In the genomic region with DNA sequence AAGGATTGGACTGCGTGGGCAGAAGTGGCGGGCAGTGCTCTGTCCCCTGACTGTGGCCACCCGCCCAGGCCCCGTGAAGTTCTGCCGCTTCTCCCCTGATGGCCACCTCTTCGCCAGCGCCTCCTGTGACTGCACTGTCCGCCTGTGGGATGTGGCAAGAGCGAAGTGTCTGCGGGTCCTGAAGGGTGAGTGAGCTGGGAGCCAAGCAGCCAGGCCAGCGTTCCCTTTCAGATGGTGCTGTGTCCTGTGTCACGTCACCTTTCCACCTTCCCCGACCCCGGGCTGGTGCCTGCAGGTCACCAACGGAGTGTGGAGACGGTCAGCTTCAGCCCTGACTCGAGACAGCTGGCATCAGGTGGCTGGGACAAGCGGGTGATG, we compare ENCODE assay signal across 4 cellular contexts.
TF ChIP-seq lines count a peak whose summit lies in the region.

No MANE protein-coding gene starts in this region.

TF ChIP-seq in SK-N-SH treated with all-trans-retinoic acid at 6 μM for 48 hours, 23 proteins besides CTCF, POLR2A, EP300 and RAD21:
- TF ChIP-seq RARB (CRISPR knock-in tag; IDR thresholded peaks at IDR 0.05) (no peak), ZFP30 (CRISPR knock-in tag; IDR thresholded peaks at IDR 0.05) (no peak), ZFP3 (CRISPR knock-in tag; IDR thresholded peaks at IDR 0.05) (no peak), ARNTL (CRISPR knock-in tag; IDR thresholded peaks at IDR 0.05; ENCODE audit: borderline replicate concordance, low read depth) (no peak), ESRRG (CRISPR knock-in tag; IDR thresholded peaks at IDR 0.05) (no peak), SNAI2 (CRISPR knock-in tag; IDR thresholded peaks at IDR 0.05) (no peak), ZNF70 (CRISPR knock-in tag; IDR thresholded peaks at IDR 0.05) (no peak), ISL1 (CRISPR knock-in tag; IDR thresholded peaks at IDR 0.05) (no peak)
- TF ChIP-seq, protein P1, sequence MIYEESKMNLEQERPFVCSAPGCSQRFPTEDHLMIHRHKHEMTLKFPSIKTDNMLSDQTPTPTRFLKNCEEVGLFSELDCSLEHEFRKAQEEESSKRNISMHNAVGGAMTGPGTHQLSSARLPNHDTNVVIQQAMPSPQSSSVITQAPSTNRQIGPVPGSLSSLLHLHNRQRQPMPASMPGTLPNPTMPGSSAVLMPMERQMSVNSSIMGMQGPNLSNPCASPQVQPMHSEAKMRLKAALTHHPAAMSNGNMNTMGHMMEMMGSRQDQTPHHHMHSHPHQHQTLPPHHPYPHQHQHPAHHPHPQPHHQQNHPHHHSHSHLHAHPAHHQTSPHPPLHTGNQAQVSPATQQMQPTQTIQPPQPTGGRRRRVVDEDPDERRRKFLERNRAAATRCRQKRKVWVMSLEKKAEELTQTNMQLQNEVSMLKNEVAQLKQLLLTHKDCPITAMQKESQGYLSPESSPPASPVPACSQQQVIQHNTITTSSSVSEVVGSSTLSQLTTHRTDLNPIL (CRISPR knock-in tag; IDR thresholded peaks at IDR 0.05; ENCODE audit: low read depth): no peak

TF ChIP-seq in SK-N-SH, 30 proteins besides CTCF, POLR2A, EP300 and RAD21:
- TF ChIP-seq GATA2 (CRISPR knock-in tag; IDR thresholded peaks at IDR 0.05) (no peak), TCF12 (IDR thresholded peaks at IDR 0.05) (no peak), MXI1 (IDR thresholded peaks at IDR 0.05; ENCODE audit: low read depth, low read length) (no peak), JUND (IDR thresholded peaks at IDR 0.05) (no peak), SMC3 (IDR thresholded peaks at IDR 0.05; ENCODE audit: low read depth, low read length) (no peak), RFX5 (IDR thresholded peaks at IDR 0.05; ENCODE audit: low read length) (no peak), FOSL2 (IDR thresholded peaks at IDR 0.05; ENCODE audit: borderline replicate concordance, low read depth) (no peak)
- TF ChIP-seq, protein P2, sequence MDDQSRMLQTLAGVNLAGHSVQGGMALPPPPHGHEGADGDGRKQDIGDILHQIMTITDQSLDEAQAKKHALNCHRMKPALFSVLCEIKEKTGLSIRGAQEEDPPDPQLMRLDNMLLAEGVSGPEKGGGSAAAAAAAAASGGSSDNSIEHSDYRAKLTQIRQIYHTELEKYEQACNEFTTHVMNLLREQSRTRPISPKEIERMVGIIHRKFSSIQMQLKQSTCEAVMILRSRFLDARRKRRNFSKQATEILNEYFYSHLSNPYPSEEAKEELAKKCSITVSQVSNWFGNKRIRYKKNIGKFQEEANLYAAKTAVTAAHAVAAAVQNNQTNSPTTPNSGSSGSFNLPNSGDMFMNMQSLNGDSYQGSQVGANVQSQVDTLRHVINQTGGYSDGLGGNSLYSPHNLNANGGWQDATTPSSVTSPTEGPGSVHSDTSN (IDR thresholded peaks at IDR 0.05): no peak
- TF ChIP-seq, protein P3, sequence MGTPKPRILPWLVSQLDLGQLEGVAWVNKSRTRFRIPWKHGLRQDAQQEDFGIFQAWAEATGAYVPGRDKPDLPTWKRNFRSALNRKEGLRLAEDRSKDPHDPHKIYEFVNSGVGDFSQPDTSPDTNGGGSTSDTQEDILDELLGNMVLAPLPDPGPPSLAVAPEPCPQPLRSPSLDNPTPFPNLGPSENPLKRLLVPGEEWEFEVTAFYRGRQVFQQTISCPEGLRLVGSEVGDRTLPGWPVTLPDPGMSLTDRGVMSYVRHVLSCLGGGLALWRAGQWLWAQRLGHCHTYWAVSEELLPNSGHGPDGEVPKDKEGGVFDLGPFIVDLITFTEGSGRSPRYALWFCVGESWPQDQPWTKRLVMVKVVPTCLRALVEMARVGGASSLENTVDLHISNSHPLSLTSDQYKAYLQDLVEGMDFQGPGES (IDR thresholded peaks at IDR 0.05; ENCODE audit: low read depth, low read length): no peak
- TF ChIP-seq, protein P4, sequence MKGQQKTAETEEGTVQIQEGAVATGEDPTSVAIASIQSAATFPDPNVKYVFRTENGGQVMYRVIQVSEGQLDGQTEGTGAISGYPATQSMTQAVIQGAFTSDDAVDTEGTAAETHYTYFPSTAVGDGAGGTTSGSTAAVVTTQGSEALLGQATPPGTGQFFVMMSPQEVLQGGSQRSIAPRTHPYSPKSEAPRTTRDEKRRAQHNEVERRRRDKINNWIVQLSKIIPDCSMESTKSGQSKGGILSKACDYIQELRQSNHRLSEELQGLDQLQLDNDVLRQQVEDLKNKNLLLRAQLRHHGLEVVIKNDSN (IDR thresholded peaks at IDR 0.05; ENCODE audit: borderline replicate concordance, low read depth): no peak

TF ChIP-seq in GM23338, 12 proteins besides CTCF, POLR2A, EP300 and RAD21:
- TF ChIP-seq, protein P5, sequence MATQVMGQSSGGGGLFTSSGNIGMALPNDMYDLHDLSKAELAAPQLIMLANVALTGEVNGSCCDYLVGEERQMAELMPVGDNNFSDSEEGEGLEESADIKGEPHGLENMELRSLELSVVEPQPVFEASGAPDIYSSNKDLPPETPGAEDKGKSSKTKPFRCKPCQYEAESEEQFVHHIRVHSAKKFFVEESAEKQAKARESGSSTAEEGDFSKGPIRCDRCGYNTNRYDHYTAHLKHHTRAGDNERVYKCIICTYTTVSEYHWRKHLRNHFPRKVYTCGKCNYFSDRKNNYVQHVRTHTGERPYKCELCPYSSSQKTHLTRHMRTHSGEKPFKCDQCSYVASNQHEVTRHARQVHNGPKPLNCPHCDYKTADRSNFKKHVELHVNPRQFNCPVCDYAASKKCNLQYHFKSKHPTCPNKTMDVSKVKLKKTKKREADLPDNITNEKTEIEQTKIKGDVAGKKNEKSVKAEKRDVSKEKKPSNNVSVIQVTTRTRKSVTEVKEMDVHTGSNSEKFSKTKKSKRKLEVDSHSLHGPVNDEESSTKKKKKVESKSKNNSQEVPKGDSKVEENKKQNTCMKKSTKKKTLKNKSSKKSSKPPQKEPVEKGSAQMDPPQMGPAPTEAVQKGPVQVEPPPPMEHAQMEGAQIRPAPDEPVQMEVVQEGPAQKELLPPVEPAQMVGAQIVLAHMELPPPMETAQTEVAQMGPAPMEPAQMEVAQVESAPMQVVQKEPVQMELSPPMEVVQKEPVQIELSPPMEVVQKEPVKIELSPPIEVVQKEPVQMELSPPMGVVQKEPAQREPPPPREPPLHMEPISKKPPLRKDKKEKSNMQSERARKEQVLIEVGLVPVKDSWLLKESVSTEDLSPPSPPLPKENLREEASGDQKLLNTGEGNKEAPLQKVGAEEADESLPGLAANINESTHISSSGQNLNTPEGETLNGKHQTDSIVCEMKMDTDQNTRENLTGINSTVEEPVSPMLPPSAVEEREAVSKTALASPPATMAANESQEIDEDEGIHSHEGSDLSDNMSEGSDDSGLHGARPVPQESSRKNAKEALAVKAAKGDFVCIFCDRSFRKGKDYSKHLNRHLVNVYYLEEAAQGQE (IDR thresholded peaks at IDR 0.05; ENCODE audit: unreplicated experiment): no peak
- TF ChIP-seq JUNB (IDR thresholded peaks at IDR 0.05; ENCODE audit: unreplicated experiment): no peak

TF ChIP-seq in WTC11, 78 proteins besides CTCF, POLR2A, EP300 and RAD21:
- TF ChIP-seq FOXJ3 (CRISPR knock-in tag; IDR thresholded peaks at IDR 0.05; ENCODE audit: borderline replicate concordance): no peak
- TF ChIP-seq, protein P6, sequence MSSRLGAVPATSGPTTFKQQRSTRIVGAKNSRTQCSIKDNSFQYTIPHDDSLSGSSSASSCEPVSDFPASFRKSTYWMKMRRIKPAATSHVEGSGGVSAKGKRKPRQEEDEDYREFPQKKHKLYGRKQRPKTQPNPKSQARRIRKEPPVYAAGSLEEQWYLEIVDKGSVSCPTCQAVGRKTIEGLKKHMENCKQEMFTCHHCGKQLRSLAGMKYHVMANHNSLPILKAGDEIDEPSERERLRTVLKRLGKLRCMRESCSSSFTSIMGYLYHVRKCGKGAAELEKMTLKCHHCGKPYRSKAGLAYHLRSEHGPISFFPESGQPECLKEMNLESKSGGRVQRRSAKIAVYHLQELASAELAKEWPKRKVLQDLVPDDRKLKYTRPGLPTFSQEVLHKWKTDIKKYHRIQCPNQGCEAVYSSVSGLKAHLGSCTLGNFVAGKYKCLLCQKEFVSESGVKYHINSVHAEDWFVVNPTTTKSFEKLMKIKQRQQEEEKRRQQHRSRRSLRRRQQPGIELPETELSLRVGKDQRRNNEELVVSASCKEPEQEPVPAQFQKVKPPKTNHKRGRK (CRISPR knock-in tag; IDR thresholded peaks at IDR 0.05; ENCODE audit: borderline replicate concordance): no peak
- TF ChIP-seq ESRRA (CRISPR knock-in tag; IDR thresholded peaks at IDR 0.05; ENCODE audit: borderline replicate concordance): no peak
- TF ChIP-seq, protein P7, sequence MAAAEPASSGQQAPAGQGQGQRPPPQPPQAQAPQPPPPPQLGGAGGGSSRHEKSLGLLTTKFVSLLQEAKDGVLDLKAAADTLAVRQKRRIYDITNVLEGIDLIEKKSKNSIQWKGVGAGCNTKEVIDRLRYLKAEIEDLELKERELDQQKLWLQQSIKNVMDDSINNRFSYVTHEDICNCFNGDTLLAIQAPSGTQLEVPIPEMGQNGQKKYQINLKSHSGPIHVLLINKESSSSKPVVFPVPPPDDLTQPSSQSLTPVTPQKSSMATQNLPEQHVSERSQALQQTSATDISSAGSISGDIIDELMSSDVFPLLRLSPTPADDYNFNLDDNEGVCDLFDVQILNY (CRISPR knock-in tag; IDR thresholded peaks at IDR 0.05): no peak
- TF ChIP-seq TEAD1 (CRISPR knock-in tag; IDR thresholded peaks at IDR 0.05): no peak
- TF ChIP-seq, protein P4 (CRISPR knock-in tag; IDR thresholded peaks at IDR 0.05): no peak
- TF ChIP-seq IRF2 (CRISPR knock-in tag; IDR thresholded peaks at IDR 0.05; ENCODE audit: borderline replicate concordance, low read depth): no peak
- TF ChIP-seq ZNF121 (CRISPR knock-in tag; IDR thresholded peaks at IDR 0.05): no peak
- TF ChIP-seq HMGA2 (CRISPR knock-in tag; IDR thresholded peaks at IDR 0.05): no peak
- no peak for TF ChIP-seq JAZF1 (CRISPR knock-in tag; IDR thresholded peaks at IDR 0.05)
- TF ChIP-seq, protein P8, sequence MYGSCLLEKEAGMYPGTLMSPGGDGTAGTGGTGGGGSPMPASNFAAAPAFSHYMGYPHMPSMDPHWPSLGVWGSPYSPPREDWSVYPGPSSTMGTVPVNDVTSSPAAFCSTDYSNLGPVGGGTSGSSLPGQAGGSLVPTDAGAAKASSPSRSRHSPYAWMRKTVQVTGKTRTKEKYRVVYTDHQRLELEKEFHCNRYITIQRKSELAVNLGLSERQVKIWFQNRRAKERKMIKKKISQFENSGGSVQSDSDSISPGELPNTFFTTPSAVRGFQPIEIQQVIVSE (CRISPR knock-in tag; IDR thresholded peaks at IDR 0.05; ENCODE audit: borderline replicate concordance): no peak
- TF ChIP-seq NR2C2 (CRISPR knock-in tag; IDR thresholded peaks at IDR 0.05): no peak
- no peak for TF ChIP-seq TP53 (CRISPR knock-in tag; IDR thresholded peaks at IDR 0.05)
- TF ChIP-seq, protein P9, sequence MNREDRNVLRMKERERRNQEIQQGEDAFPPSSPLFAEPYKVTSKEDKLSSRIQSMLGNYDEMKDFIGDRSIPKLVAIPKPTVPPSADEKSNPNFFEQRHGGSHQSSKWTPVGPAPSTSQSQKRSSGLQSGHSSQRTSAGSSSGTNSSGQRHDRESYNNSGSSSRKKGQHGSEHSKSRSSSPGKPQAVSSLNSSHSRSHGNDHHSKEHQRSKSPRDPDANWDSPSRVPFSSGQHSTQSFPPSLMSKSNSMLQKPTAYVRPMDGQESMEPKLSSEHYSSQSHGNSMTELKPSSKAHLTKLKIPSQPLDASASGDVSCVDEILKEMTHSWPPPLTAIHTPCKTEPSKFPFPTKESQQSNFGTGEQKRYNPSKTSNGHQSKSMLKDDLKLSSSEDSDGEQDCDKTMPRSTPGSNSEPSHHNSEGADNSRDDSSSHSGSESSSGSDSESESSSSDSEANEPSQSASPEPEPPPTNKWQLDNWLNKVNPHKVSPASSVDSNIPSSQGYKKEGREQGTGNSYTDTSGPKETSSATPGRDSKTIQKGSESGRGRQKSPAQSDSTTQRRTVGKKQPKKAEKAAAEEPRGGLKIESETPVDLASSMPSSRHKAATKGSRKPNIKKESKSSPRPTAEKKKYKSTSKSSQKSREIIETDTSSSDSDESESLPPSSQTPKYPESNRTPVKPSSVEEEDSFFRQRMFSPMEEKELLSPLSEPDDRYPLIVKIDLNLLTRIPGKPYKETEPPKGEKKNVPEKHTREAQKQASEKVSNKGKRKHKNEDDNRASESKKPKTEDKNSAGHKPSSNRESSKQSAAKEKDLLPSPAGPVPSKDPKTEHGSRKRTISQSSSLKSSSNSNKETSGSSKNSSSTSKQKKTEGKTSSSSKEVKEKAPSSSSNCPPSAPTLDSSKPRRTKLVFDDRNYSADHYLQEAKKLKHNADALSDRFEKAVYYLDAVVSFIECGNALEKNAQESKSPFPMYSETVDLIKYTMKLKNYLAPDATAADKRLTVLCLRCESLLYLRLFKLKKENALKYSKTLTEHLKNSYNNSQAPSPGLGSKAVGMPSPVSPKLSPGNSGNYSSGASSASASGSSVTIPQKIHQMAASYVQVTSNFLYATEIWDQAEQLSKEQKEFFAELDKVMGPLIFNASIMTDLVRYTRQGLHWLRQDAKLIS (CRISPR knock-in tag; IDR thresholded peaks at IDR 0.05; ENCODE audit: borderline replicate concordance): no peak
- no peak for TF ChIP-seq ATF1 (CRISPR knock-in tag; IDR thresholded peaks at IDR 0.05)
